In genomic region chrX:675896-676295, GRCh38 we compare ENCODE assay signal across 28 cellular contexts. TPM values are rescaled to one million over a fixed set of nuclear protein-coding genes. Genes with fewer than 3 reads are reported as not detected.
"Had no signal": no experiment of that assay in that cellular context is flagged by ENCODE, and none has a peak within 500 bp of the region (broad histone marks: within the 10 kb centered on the region; RNA-seq: fewer than 3 reads in every experiment).

No MANE protein-coding gene starts in this region.

- H3K4me2 ChIP-seq: hepatocyte, SK-N-SH, smooth muscle cell had no signal

- H3K27ac ChIP-seq: brain microvascular endothelial cell, esophagus muscularis mucosa, hepatocyte, ovary, right lobe of liver, thoracic aorta had no signal

- H3K4me1 Mint-ChIP-seq: activated CD4-positive, alpha-beta T cell treated with anti-CD3 and anti-CD28 coated beads, Interleukin-2, amount 10 ng/mL, durations not matched to agents 24 days and 14 days; activated naive CD4-positive, alpha-beta T cell treated with anti-CD3 and anti-CD28 coated beads, Interleukin-2, amount 10 ng/mL, durations not matched to agents 7 days and 5 days; activated naive CD8-positive, alpha-beta T cell treated with anti-CD3 and anti-CD28 coated beads, Interleukin-2, amount 50 U/mL, for 24 hours; stimulated activated memory B cell treated with anti-CD40 and anti-IgM and Interleukin-4, amounts not matched to agents 10 μg/mL and 1 μg/mL and 100 μg/mL, for 72 hours had no signal

- H3K36me3 Mint-ChIP-seq: activated naive CD4-positive, alpha-beta T cell treated with anti-CD3 and anti-CD28 coated beads, Interleukin-2, amount 10 ng/mL, durations not matched to agents 7 days and 5 days; stimulated activated memory B cell treated with anti-CD40 and anti-IgM and Interleukin-4, amounts not matched to agents 10 μg/mL and 1 μg/mL and 100 μg/mL, for 72 hours had no signal

- H3K36me3 ChIP-seq: brain microvascular endothelial cell, esophagus muscularis mucosa, ovary, right lobe of liver, thoracic aorta had no signal

- H3K27me3 ChIP-seq: brain microvascular endothelial cell, hepatocyte, ovary, right lobe of liver had no signal

- H3K4me3 Mint-ChIP-seq: activated CD4-positive, alpha-beta T cell treated with anti-CD3 and anti-CD28 coated beads, Interleukin-2, amount 10 ng/mL, durations not matched to agents 24 days and 14 days; activated CD8-positive, alpha-beta T cell treated with anti-CD3 and anti-CD28 coated beads, Interleukin-2, amount 10 ng/mL, durations not matched to agents 7 days and 5 days; activated naive CD4-positive, alpha-beta T cell treated with anti-CD3 and anti-CD28 coated beads, Interleukin-2, amount 10 ng/mL, durations not matched to agents 7 days and 5 days; activated naive CD8-positive, alpha-beta T cell treated with anti-CD3 and anti-CD28 coated beads, Interleukin-2, amount 50 U/mL, for 24 hours; stimulated activated memory B cell treated with anti-CD40 and anti-IgM and Interleukin-4, amounts not matched to agents 10 μg/mL and 1 μg/mL and 100 μg/mL, for 72 hours had no signal

- H3K4me1 ChIP-seq: esophagus muscularis mucosa, right lobe of liver had no signal

- DNase-seq: activated CD4-positive, alpha-beta T cell treated with anti-CD3 and anti-CD28 coated beads, Interleukin-2, amount 10 ng/mL, durations not matched to agents 24 days and 14 days; activated CD8-positive, alpha-beta memory T cell treated with anti-CD3 and anti-CD28 coated beads, Interleukin-2, amount 50 U/mL, for 4 hours; activated CD8-positive, alpha-beta T cell treated with anti-CD3 and anti-CD28 coated beads, Interleukin-2, amount 10 ng/mL, durations not matched to agents 7 days and 5 days; activated effector memory CD4-positive, alpha-beta T cell treated with Interleukin-2 at 50 U/mL for 16 hours; activated naive CD4-positive, alpha-beta T cell treated with anti-CD3 and anti-CD28 coated beads, Interleukin-2, amount 10 ng/mL, durations not matched to agents 7 days and 5 days; activated naive CD8-positive, alpha-beta T cell treated with anti-CD3 and anti-CD28 coated beads, Interleukin-2, amount 50 U/mL, for 24 hours; activated T-cell treated with anti-CD3 and anti-CD28 coated beads, Interleukin-2, amount 50 U/mL, for 48 hours; aorta; brain microvascular endothelial cell; cortex of kidney; effector CD8-positive, alpha-beta T cell; kidney; ovary; right lobe of liver; SK-N-SH; stimulated activated CD4-positive, alpha-beta T cell treated with anti-CD3 and anti-CD28 coated beads, Interleukin-4, amount 100 ng/mL, for 24 hours had no signal

- H3K4me3 ChIP-seq: esophagus muscularis mucosa, hepatocyte, lung, ovary, right lobe of liver, smooth muscle cell, thoracic aorta had no signal

- H3K9me3 ChIP-seq: ovary, right lobe of liver, SK-N-SH, thoracic aorta had no signal

- H2AFZ ChIP-seq: hepatocyte had no signal

- H3K9ac ChIP-seq: SK-N-SH had no signal

- H3K27me3 Mint-ChIP-seq: activated CD4-positive, alpha-beta T cell treated with anti-CD3 and anti-CD28 coated beads, Interleukin-2, amount 10 ng/mL, durations not matched to agents 24 days and 14 days; activated naive CD4-positive, alpha-beta T cell treated with anti-CD3 and anti-CD28 coated beads, Interleukin-2, amount 10 ng/mL, durations not matched to agents 7 days and 5 days had no signal

- H3K27ac Mint-ChIP-seq: activated CD4-positive, alpha-beta T cell treated with anti-CD3 and anti-CD28 coated beads, Interleukin-2, amount 10 ng/mL, durations not matched to agents 24 days and 14 days; activated CD8-positive, alpha-beta T cell treated with anti-CD3 and anti-CD28 coated beads, Interleukin-2, amount 10 ng/mL, durations not matched to agents 7 days and 5 days; activated naive CD4-positive, alpha-beta T cell treated with anti-CD3 and anti-CD28 coated beads, Interleukin-2, amount 10 ng/mL, durations not matched to agents 7 days and 5 days; activated naive CD8-positive, alpha-beta T cell treated with anti-CD3 and anti-CD28 coated beads, Interleukin-2, amount 50 U/mL, for 24 hours; stimulated activated memory B cell treated with anti-CD40 and anti-IgM and Interleukin-4, amounts not matched to agents 10 μg/mL and 1 μg/mL and 100 μg/mL, for 72 hours had no signal

- ATAC-seq: activated CD8-positive, alpha-beta T cell treated with anti-CD3 and anti-CD28 coated beads, Interleukin-2, amount 10 ng/mL, durations not matched to agents 7 days and 5 days; activated naive CD8-positive, alpha-beta T cell treated with anti-CD3 and anti-CD28 coated beads, Interleukin-2, amount 50 U/mL, for 24 hours; left lobe of liver; right lobe of liver; stimulated activated memory B cell treated with anti-CD40 and anti-IgM and Interleukin-4, amounts not matched to agents 10 μg/mL and 1 μg/mL and 100 μg/mL, for 72 hours had no signal

- H3K79me2 ChIP-seq: hepatocyte had no signal

RNA-seq across cellular contexts. Expression of gene SHOX, which starts 45.3 kb away (rescaled TPM):
- total RNA-seq: activated CD4-positive, alpha-beta T cell treated with anti-CD3 and anti-CD28 coated beads, Interleukin-2, amount 10 ng/mL, durations not matched to agents 24 days and 14 days; activated CD8-positive, alpha-beta T cell treated with anti-CD3 and anti-CD28 coated beads, Interleukin-2, amount 10 ng/mL, durations not matched to agents 7 days and 5 days; aorta; endothelial cell of umbilical vein; glomerular endothelial cell; kidney; left lobe of liver; lung; myocyte; pulmonary artery endothelial cell; right lobe of liver; smooth muscle cell; urinary bladder had no signal
